In the genomic region with DNA sequence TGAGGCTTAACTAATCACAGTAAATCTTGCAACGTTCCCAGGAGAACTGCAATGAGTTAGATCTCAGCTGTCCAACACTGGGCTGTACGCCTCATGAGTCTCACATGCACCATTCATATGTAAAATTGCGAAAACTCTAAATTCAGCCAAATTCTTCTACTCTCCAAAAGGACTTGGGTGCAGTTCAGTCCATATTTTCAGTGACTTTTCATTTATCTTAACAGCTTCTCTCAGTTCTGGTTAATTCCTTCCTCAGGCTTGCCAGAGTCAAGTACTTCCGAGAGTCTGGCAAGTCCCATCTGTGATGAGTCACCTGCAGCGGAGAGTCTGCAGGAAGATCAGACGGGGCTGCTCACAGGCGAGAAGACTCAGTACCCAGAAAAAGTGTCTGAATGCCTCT, we compare ENCODE assay signal across 9 cellular contexts. TPM values are rescaled to one million over a fixed set of nuclear protein-coding genes. Genes with fewer than 3 reads are reported as not detected.
A peak's percentile ranks its signal among the peaks of the same experiment; 100 is the strongest.
DNase-seq lines count a peak whose midpoint lies in the region; ATAC-seq, FAIRE-seq and TF ChIP-seq lines count a peak whose summit lies in the region.
"Had no signal": no experiment of that assay in that cellular context is flagged by ENCODE, and none has a peak within 500 bp of the region (broad histone marks: within the 10 kb centered on the region; RNA-seq: fewer than 3 reads in every experiment).

No MANE protein-coding gene starts in this region.

- no peak overlapping the region for H4K12ac ChIP-seq in trophoblast cell (ENCODE audit: low read depth, low read length)

- H4K91ac ChIP-seq in trophoblast cell (ENCODE audit: low read depth, low read length): no peak overlapping the region

- H3K36me3 ChIP-seq in endodermal cell (ENCODE audit: control insufficient read depth, insufficient read depth, low read length) (no peaks in the 10 kb centered on the region), trophoblast cell (ENCODE audit: control insufficient read depth in 1 of 2, insufficient read depth in 2 of 2, low read length in 2 of 2) (peaks cover 0 to 11% of the 10 kb centered on the region in 2 experiments)

- H2BK120ac ChIP-seq in trophoblast cell (ENCODE audit: insufficient read depth, low read length, poor library complexity): no peak overlapping the region

- H3K36me3 Mint-ChIP-seq in endodermal cell (ENCODE audit: low read depth): no peaks in the 10 kb centered on the region

- no peak for TF ChIP-seq CTCF in endodermal cell (conservative IDR thresholded peaks at IDR 0.05)

- peaks cover 7% of the 10 kb centered on the region for H3K79me1 ChIP-seq in trophoblast cell (ENCODE audit: low read length)

- no peak for TF ChIP-seq POLR2A in GM12892 (IDR thresholded peaks at IDR 0.05; ENCODE audit: low read depth, low read length)

- H4K8ac ChIP-seq in trophoblast cell (ENCODE audit: low read depth, low read length): no peak overlapping the region

- H3K27me3 ChIP-seq in endodermal cell (ENCODE audit: control insufficient read depth, insufficient read depth, low read length, poor library complexity, severe bottlenecking) (no peaks in the 10 kb centered on the region), trophoblast cell (ENCODE audit: insufficient read depth, low read length) (no peaks in the 10 kb centered on the region)

- no peak overlapping the region for H2BK12ac ChIP-seq in trophoblast cell (ENCODE audit: low read length)

- H3K4me1 ChIP-seq in endodermal cell (ENCODE audit: control insufficient read depth, insufficient read depth, low read length) (peaks cover 5% of the 10 kb centered on the region), trophoblast cell (ENCODE audit: control insufficient read depth in 1 of 2, insufficient read depth in 2 of 2, low read length in 2 of 2) (peaks cover 4 to 19% of the 10 kb centered on the region in 2 experiments)

- H3K14ac ChIP-seq in trophoblast cell (ENCODE audit: low read length): no peak overlapping the region

- H3K27ac ChIP-seq in endodermal cell (ENCODE audit: low read depth, low read length) (no peak overlapping the region), trophoblast cell (ENCODE audit: low read depth, low read length) (peak overlapping the region; percentile 44)

- H3K4me1 Mint-ChIP-seq in endodermal cell: peaks cover 21% of the 10 kb centered on the region
- H3K4me1 Mint-ChIP-seq: IgD-negative memory B cell had no signal

- H3K9me3 Mint-ChIP-seq in endodermal cell: no peaks in the 10 kb centered on the region
- H3K9me3 Mint-ChIP-seq: IgD-negative memory B cell had no signal

- H3K27ac Mint-ChIP-seq in endodermal cell: no peak overlapping the region

- ATAC-seq in HG03139 (IDR thresholded peaks at IDR 0.05; ENCODE audit: unreplicated experiment): no peak

- H3K4me3 Mint-ChIP-seq in endodermal cell: no peak overlapping the region
- H3K4me3 Mint-ChIP-seq: IgD-negative memory B cell had no signal

- 69 to 75% methylated on average over 4 to 7 of the region's 7 CpGs for WGBS in endodermal cell (ENCODE audit: insufficient coverage in 1 of 2, insufficient read length in 1 of 2), 2 experiments
- WGBS in trophoblast cell (ENCODE audit: extremely low coverage, insufficient coverage, insufficient read length): no CpG with 5 or more reads among the region's 7 CpGs

- no peaks in the 10 kb centered on the region for H3K27me3 Mint-ChIP-seq in endodermal cell (ENCODE audit: insufficient read depth)
- H3K27me3 Mint-ChIP-seq: IgD-negative memory B cell had no signal

- H2AK5ac ChIP-seq in trophoblast cell (ENCODE audit: low read length): no peak overlapping the region

- H3K9ac ChIP-seq in endodermal cell (ENCODE audit: extremely low read depth, low read length, poor library complexity, severe bottlenecking) (no peak overlapping the region), trophoblast cell (ENCODE audit: low read length) (no peak overlapping the region)

- FAIRE-seq in GM12892 (lab: Jason Lieb, UNC): peak; percentile 81

- no peak overlapping the region for H3K4ac ChIP-seq in trophoblast cell (ENCODE audit: low read depth, low read length)

- H3K4me3 ChIP-seq in endodermal cell (ENCODE audit: low read length): no peak overlapping the region
- no peak overlapping the region for H3K4me3 ChIP-seq in trophoblast cell (ENCODE audit: low read depth, low read length)

- no peak overlapping the region for H2BK5ac ChIP-seq in trophoblast cell (ENCODE audit: low read depth, low read length, poor library complexity)

- no peak overlapping the region for H2AFZ ChIP-seq in trophoblast cell (ENCODE audit: insufficient read depth, low read length, poor library complexity)

- no peak overlapping the region for H3K4me2 ChIP-seq in trophoblast cell (ENCODE audit: low read length)

- no peak overlapping the region for H3K18ac ChIP-seq in trophoblast cell (ENCODE audit: low read length)

- H3K23ac ChIP-seq in trophoblast cell (ENCODE audit: low read length): no peak overlapping the region

- H3K9me3 ChIP-seq in endodermal cell (ENCODE audit: control insufficient read depth, low read length): no peaks in the 10 kb centered on the region
- H3K9me3 ChIP-seq in trophoblast cell (ENCODE audit: insufficient read depth, low read depth, low read length): no peaks in the 10 kb centered on the region

- DNase-seq in GM12892 (ENCODE audit: insufficient read length) (no peak), NCI-H524 (lab: John Stamatoyannopoulos, UW) (peak; percentile 81 to 88), endodermal cell (peak; percentile 75), trophoblast cell (peak in 1 of 2 donors; percentile 41), SK-N-DZ (ENCODE audit: low spot score) (no peak), germinal center (ENCODE audit: low spot score) (no peak), activated gamma-delta T cell (lab: John Stamatoyannopoulos, UW) (no peak)

- H3K79me2 ChIP-seq in trophoblast cell (ENCODE audit: control insufficient read depth, insufficient read depth, low read length, poor library complexity): no peaks in the 10 kb centered on the region

RNA-seq across cellular contexts. Expression of gene CCDC80, which starts 11.5 kb away (rescaled TPM):
- polyA plus RNA-seq in GM12892 (2012; ENCODE audit: missing spikeins): 0.17 TPM
- 10 to 100 TPM in 1 of 2 donors, 1 to 10 TPM in 1; 4.6 to 31.5 TPM for total RNA-seq in endodermal cell
- polyA plus RNA-seq in endodermal cell (2013, experiment 1 of 2): 62.4 TPM
- polyA plus RNA-seq in endodermal cell (2013, experiment 2 of 2): 84.0 TPM
- 175 and 183 TPM in 2 replicates for polyA plus RNA-seq in trophoblast cell (2013)
- 3.2 and 3.9 TPM in 2 replicates for polyA plus RNA-seq in SK-N-DZ (2014; cell fraction: cytosol; rRNA removed)
- 2.1 and 2.9 TPM in 2 replicates for polyA plus RNA-seq in SK-N-DZ (2014; cell fraction: nucleus; rRNA removed)

Comparison
In these comparisons a context has a peak if more than half of its experiments do, and no peak if none do; other contexts are left out.
1. DNase-seq: peak in NCI-H524 (2 of 2) and endodermal cell (single experiment); none in GM12892 (single experiment), SK-N-DZ (single experiment), germinal center (single experiment) and activated gamma-delta T cell (single experiment).